ENCODE assay signal across 1 cellular context in the genomic region with DNA sequence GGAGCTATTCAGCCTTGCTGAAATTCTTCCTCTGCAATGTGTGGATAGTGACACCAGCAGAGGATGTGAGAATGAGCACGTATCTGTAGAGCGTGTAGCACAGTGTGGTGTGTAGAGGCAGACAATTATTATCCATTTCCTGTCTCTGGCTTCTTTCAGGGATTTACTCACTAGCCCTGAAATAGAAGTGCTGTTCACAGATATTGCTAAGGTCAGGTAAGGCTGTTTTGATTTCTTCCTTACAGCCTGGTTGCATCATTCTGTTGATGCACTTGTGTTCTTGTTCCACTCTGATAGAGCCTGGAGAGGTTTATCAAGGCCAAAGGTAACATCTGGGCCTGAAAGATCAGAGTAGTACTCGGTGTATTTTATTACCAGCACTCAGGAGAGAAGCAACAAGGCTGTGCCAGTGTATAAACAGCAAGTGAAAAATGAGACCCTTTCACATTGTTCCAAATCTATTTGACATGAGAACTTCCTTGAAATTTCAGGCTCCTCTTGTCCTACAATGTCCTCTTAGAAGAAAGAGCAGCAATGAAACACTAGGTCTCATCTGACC.
TF ChIP-seq lines count a peak whose summit lies in the region.

No MANE protein-coding gene starts in this region.

TF ChIP-seq in K562, 482 proteins besides CTCF, POLR2A, EP300 and RAD21 (continued from another document and continues in another):
- TF ChIP-seq, protein P1, sequence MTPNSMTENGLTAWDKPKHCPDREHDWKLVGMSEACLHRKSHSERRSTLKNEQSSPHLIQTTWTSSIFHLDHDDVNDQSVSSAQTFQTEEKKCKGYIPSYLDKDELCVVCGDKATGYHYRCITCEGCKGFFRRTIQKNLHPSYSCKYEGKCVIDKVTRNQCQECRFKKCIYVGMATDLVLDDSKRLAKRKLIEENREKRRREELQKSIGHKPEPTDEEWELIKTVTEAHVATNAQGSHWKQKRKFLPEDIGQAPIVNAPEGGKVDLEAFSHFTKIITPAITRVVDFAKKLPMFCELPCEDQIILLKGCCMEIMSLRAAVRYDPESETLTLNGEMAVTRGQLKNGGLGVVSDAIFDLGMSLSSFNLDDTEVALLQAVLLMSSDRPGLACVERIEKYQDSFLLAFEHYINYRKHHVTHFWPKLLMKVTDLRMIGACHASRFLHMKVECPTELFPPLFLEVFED (CRISPR knock-in tag; conservative IDR thresholded peaks at IDR 0.05) = peak; percentile 49; the same call in 1 of the 2 replicates
- TF ChIP-seq PHF21A (IDR thresholded peaks at IDR 0.05; ENCODE audit: borderline replicate concordance, low read depth) = 0 out of 2 replicates have a peak, but pooled peaks have one; percentile 34
- peak; percentile 97 for TF ChIP-seq ATF7 (IDR thresholded peaks at IDR 0.05)
- no peak for TF ChIP-seq CBFB (CRISPR knock-in tag; IDR thresholded peaks at IDR 0.05)
- TF ChIP-seq, protein P2, sequence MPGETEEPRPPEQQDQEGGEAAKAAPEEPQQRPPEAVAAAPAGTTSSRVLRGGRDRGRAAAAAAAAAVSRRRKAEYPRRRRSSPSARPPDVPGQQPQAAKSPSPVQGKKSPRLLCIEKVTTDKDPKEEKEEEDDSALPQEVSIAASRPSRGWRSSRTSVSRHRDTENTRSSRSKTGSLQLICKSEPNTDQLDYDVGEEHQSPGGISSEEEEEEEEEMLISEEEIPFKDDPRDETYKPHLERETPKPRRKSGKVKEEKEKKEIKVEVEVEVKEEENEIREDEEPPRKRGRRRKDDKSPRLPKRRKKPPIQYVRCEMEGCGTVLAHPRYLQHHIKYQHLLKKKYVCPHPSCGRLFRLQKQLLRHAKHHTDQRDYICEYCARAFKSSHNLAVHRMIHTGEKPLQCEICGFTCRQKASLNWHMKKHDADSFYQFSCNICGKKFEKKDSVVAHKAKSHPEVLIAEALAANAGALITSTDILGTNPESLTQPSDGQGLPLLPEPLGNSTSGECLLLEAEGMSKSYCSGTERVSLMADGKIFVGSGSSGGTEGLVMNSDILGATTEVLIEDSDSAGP (CRISPR knock-in tag; IDR thresholded peaks at IDR 0.05) = no peak
- TF ChIP-seq TCFL5 (CRISPR knock-in tag; conservative IDR thresholded peaks at IDR 0.05) = peak; percentile 79; the same call in 1 of the 2 replicates
- TF ChIP-seq CBX3 (IDR thresholded peaks at IDR 0.05; ENCODE audit: borderline replicate concordance in 1 of 2, low read length in 2 of 2) = peak in 1 of 2 experiments; percentile 77; a peak in 2 of 3 replicates
- peak; percentile 63; the same call in 1 of the 2 replicates for TF ChIP-seq BACH1 (tag; IDR thresholded peaks at IDR 0.05)
- TF ChIP-seq ELF4 (CRISPR knock-in tag; IDR thresholded peaks at IDR 0.05) = no peak
- no peak for TF ChIP-seq SPI1 (IDR thresholded peaks at IDR 0.05; ENCODE audit: borderline replicate concordance, low read depth, low read length)
- TF ChIP-seq TBL1XR1 (IDR thresholded peaks at IDR 0.05; ENCODE audit: low read length in 2 of 2) = peak; percentile 37 to 91; a peak in 2 of 4 replicates
- TF ChIP-seq SAFB2 (IDR thresholded peaks at IDR 0.05; ENCODE audit: borderline replicate concordance, low read depth, low read length, severe bottlenecking) = no peak
- TF ChIP-seq CEBPG (CRISPR knock-in tag; IDR thresholded peaks at IDR 0.05) = peak; percentile 100
- TF ChIP-seq CEBPG (tag; conservative IDR thresholded peaks at IDR 0.05 in 1 of 2, IDR thresholded peaks at IDR 0.05 in 1 of 2) = peak; percentile 84 to 99
- peak; percentile 83 for TF ChIP-seq ETV1 (tag; conservative IDR thresholded peaks at IDR 0.05; ENCODE audit: low read depth)
- TF ChIP-seq, protein P3, sequence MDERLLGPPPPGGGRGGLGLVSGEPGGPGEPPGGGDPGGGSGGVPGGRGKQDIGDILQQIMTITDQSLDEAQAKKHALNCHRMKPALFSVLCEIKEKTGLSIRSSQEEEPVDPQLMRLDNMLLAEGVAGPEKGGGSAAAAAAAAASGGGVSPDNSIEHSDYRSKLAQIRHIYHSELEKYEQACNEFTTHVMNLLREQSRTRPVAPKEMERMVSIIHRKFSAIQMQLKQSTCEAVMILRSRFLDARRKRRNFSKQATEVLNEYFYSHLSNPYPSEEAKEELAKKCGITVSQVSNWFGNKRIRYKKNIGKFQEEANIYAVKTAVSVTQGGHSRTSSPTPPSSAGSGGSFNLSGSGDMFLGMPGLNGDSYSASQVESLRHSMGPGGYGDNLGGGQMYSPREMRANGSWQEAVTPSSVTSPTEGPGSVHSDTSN (CRISPR knock-in tag; IDR thresholded peaks at IDR 0.05; ENCODE audit: low read depth) = no peak
- TF ChIP-seq, protein P3 (tag; conservative IDR thresholded peaks at IDR 0.05; ENCODE audit: low read depth) = 0 out of 2 replicates have a peak, but pooled peaks have one; percentile 23
- no peak for TF ChIP-seq RFX7 (CRISPR knock-in tag; IDR thresholded peaks at IDR 0.05)
- peak; percentile 83 for TF ChIP-seq EP400 (IDR thresholded peaks at IDR 0.05)
- TF ChIP-seq RBM39 (optimal IDR thresholded peaks at IDR 0.05; ENCODE audit: low read depth, low read length) = no peak
- peak; percentile 66 for TF ChIP-seq MEIS2 (IDR thresholded peaks at IDR 0.05; ENCODE audit: partially characterized antibody)
- peak; percentile 86 for TF ChIP-seq CCNT2 (IDR thresholded peaks at IDR 0.05; ENCODE audit: borderline replicate concordance, extremely low read depth, insufficient read length, low read depth, low read length)
- TF ChIP-seq ETS2 (tag; IDR thresholded peaks at IDR 0.05; ENCODE audit: borderline replicate concordance, poor library complexity, severe bottlenecking) = no peak
- no peak for TF ChIP-seq MTF1 (CRISPR knock-in tag; IDR thresholded peaks at IDR 0.05; ENCODE audit: borderline replicate concordance)
- TF ChIP-seq ZNF57 (CRISPR knock-in tag; IDR thresholded peaks at IDR 0.05) = no peak
- TF ChIP-seq, protein P4, sequence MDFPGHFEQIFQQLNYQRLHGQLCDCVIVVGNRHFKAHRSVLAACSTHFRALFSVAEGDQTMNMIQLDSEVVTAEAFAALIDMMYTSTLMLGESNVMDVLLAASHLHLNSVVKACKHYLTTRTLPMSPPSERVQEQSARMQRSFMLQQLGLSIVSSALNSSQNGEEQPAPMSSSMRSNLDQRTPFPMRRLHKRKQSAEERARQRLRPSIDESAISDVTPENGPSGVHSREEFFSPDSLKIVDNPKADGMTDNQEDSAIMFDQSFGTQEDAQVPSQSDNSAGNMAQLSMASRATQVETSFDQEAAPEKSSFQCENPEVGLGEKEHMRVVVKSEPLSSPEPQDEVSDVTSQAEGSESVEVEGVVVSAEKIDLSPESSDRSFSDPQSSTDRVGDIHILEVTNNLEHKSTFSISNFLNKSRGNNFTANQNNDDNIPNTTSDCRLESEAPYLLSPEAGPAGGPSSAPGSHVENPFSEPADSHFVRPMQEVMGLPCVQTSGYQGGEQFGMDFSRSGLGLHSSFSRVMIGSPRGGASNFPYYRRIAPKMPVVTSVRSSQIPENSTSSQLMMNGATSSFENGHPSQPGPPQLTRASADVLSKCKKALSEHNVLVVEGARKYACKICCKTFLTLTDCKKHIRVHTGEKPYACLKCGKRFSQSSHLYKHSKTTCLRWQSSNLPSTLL (IDR thresholded peaks at IDR 0.05) = no peak
- TF ChIP-seq, protein P5, sequence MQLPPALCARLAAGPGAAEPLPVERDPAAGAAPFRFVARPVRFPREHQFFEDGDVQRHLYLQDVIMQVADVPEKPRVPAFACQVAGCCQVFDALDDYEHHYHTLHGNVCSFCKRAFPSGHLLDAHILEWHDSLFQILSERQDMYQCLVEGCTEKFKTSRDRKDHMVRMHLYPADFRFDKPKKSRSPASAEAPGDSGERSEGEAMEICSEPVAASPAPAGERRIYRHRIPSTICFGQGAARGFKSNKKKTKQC (CRISPR knock-in tag; IDR thresholded peaks at IDR 0.05) = no peak
- TF ChIP-seq GATA2 (CRISPR knock-in tag; IDR thresholded peaks at IDR 0.05) = peak; percentile 77; the same call in 1 of the 2 replicates
- peak; percentile 88 for TF ChIP-seq PHB2 (IDR thresholded peaks at IDR 0.05; ENCODE audit: low read depth)
- TF ChIP-seq, protein P6, sequence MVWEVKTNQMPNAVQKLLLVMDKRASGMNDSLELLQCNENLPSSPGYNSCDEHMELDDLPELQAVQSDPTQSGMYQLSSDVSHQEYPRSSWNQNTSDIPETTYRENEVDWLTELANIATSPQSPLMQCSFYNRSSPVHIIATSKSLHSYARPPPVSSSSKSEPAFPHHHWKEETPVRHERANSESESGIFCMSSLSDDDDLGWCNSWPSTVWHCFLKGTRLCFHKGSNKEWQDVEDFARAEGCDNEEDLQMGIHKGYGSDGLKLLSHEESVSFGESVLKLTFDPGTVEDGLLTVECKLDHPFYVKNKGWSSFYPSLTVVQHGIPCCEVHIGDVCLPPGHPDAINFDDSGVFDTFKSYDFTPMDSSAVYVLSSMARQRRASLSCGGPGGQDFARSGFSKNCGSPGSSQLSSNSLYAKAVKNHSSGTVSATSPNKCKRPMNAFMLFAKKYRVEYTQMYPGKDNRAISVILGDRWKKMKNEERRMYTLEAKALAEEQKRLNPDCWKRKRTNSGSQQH (CRISPR knock-in tag; IDR thresholded peaks at IDR 0.05) = 0 out of 2 replicates have a peak, but pooled peaks have one; percentile 14
- no peak for TF ChIP-seq ATF1 (CRISPR knock-in tag; IDR thresholded peaks at IDR 0.05)
- TF ChIP-seq ATF1 (tag; IDR thresholded peaks at IDR 0.05) = peak; percentile 65; the same call in 1 of the 2 replicates
- TF ChIP-seq ZNF830 (CRISPR knock-in tag; IDR thresholded peaks at IDR 0.05) = no peak
- TF ChIP-seq RBM14 (IDR thresholded peaks at IDR 0.05; ENCODE audit: borderline replicate concordance, insufficient read depth, low read depth, low read length) = no peak
- TF ChIP-seq MYNN (IDR thresholded peaks at IDR 0.05) = peak; percentile 37; the same call in 1 of the 2 replicates
- no peak for TF ChIP-seq MYNN (CRISPR knock-in tag; IDR thresholded peaks at IDR 0.05)
- peak; percentile 99 for TF ChIP-seq TCF3 (CRISPR knock-in tag; IDR thresholded peaks at IDR 0.05)
- TF ChIP-seq FOS (IDR thresholded peaks at IDR 0.05; ENCODE audit: extremely low read depth, insufficient read length) = no peak
- peak; percentile 96 for TF ChIP-seq DPF2 (IDR thresholded peaks at IDR 0.05)
- TF ChIP-seq, protein P7, sequence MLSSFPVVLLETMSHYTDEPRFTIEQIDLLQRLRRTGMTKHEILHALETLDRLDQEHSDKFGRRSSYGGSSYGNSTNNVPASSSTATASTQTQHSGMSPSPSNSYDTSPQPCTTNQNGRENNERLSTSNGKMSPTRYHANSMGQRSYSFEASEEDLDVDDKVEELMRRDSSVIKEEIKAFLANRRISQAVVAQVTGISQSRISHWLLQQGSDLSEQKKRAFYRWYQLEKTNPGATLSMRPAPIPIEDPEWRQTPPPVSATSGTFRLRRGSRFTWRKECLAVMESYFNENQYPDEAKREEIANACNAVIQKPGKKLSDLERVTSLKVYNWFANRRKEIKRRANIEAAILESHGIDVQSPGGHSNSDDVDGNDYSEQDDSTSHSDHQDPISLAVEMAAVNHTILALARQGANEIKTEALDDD (IDR thresholded peaks at IDR 0.05) = peak; percentile 57; the same call in 1 of the 2 replicates
- TF ChIP-seq, protein P8, sequence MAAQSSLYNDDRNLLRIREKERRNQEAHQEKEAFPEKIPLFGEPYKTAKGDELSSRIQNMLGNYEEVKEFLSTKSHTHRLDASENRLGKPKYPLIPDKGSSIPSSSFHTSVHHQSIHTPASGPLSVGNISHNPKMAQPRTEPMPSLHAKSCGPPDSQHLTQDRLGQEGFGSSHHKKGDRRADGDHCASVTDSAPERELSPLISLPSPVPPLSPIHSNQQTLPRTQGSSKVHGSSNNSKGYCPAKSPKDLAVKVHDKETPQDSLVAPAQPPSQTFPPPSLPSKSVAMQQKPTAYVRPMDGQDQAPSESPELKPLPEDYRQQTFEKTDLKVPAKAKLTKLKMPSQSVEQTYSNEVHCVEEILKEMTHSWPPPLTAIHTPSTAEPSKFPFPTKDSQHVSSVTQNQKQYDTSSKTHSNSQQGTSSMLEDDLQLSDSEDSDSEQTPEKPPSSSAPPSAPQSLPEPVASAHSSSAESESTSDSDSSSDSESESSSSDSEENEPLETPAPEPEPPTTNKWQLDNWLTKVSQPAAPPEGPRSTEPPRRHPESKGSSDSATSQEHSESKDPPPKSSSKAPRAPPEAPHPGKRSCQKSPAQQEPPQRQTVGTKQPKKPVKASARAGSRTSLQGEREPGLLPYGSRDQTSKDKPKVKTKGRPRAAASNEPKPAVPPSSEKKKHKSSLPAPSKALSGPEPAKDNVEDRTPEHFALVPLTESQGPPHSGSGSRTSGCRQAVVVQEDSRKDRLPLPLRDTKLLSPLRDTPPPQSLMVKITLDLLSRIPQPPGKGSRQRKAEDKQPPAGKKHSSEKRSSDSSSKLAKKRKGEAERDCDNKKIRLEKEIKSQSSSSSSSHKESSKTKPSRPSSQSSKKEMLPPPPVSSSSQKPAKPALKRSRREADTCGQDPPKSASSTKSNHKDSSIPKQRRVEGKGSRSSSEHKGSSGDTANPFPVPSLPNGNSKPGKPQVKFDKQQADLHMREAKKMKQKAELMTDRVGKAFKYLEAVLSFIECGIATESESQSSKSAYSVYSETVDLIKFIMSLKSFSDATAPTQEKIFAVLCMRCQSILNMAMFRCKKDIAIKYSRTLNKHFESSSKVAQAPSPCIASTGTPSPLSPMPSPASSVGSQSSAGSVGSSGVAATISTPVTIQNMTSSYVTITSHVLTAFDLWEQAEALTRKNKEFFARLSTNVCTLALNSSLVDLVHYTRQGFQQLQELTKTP (IDR thresholded peaks at IDR 0.05; ENCODE audit: low read depth in 1 of 2, partially characterized antibody in 2 of 2) = peak in 1 of 2 experiments; percentile 87
- TF ChIP-seq BCL6 (CRISPR knock-in tag; IDR thresholded peaks at IDR 0.05) = no peak; the same call in 1 of the 2 replicates
- TF ChIP-seq CC2D1A (IDR thresholded peaks at IDR 0.05) = peak; percentile 93; the same call in 1 of the 2 replicates
- TF ChIP-seq L3MBTL2 (IDR thresholded peaks at IDR 0.05) = peak; percentile 49; the same call in 1 of the 2 replicates
- TF ChIP-seq DIDO1 (tag; IDR thresholded peaks at IDR 0.05; ENCODE audit: low read depth) = no peak
- TF ChIP-seq ZNF311 (CRISPR knock-in tag; IDR thresholded peaks at IDR 0.05) = 0 out of 2 replicates have a peak, but pooled peaks have one; percentile 17
- TF ChIP-seq, protein P9, sequence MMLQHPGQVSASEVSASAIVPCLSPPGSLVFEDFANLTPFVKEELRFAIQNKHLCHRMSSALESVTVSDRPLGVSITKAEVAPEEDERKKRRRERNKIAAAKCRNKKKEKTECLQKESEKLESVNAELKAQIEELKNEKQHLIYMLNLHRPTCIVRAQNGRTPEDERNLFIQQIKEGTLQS (IDR thresholded peaks at IDR 0.05) = peak; percentile 99
- TF ChIP-seq, protein P9 (CRISPR knock-in tag; conservative IDR thresholded peaks at IDR 0.05) = peak; percentile 97
- TF ChIP-seq RFX5 (IDR thresholded peaks at IDR 0.05; ENCODE audit: low read depth, low read length) = no peak
- TF ChIP-seq ARNT (IDR thresholded peaks at IDR 0.05) = peak; percentile 94 to 97; a peak in 3 of 4 replicates
- peak; percentile 97 for TF ChIP-seq PML (IDR thresholded peaks at IDR 0.05; ENCODE audit: low read length)
- peak; percentile 80; the same call in 1 of the 2 replicates for TF ChIP-seq MTA3 (IDR thresholded peaks at IDR 0.05; ENCODE audit: borderline replicate concordance)
